Comparison of ENCODE assay signal across 9 cellular contexts in the genomic region with DNA sequence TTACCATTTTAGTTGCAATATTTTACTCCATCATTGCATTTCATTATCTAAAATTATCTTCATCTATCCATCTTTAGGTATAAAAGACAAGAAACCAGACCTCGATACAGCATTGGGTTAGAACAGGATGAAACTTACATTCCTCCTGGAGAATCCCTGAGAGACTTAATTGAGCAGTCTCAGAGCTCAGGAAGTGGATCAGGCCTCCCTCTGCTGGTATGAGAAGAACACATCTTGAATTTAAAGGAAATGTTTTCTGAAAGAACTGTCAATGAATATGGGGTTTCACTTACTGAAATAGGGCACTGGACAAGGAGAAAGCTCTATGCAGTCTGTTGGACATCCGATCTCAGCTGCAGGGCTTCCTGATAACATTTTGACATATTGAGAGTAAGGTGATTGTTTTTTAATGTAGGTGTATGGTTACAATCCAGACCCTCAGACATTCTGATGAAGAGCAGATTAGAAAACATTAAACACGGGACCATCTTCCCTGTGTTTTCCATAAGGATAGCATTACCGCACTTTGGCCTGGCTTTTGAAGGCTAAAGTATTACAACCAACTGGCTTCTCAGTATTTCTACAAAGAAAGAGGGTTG.
DNase-seq lines count a peak whose midpoint lies in the region; ATAC-seq and TF ChIP-seq lines count a peak whose summit lies in the region.
"Had no signal": no experiment of that assay in that cellular context is flagged by ENCODE, and none has a peak within 500 bp of the region (broad histone marks: within the 10 kb centered on the region; RNA-seq: fewer than 3 reads in every experiment).

No MANE protein-coding gene starts in this region.

- H3K9me3 Mint-ChIP-seq in endothelial cell (ENCODE audit: unreplicated experiment) = no peaks in the 10 kb centered on the region
- no peaks in the 10 kb centered on the region for H3K9me3 Mint-ChIP-seq in nephron progenitor cell
- H3K9me3 Mint-ChIP-seq: activated naive CD4-positive, alpha-beta T cell treated with anti-CD3 and anti-CD28 coated beads, Interleukin-2, amount 50 U/mL, for 24 hours had no signal

- ATAC-seq in HG03439 (IDR thresholded peaks at IDR 0.05; ENCODE audit: unreplicated experiment) = no peak
- ATAC-seq in HG03196 (IDR thresholded peaks at IDR 0.05; ENCODE audit: unreplicated experiment) = no peak

- peaks cover 1% of the 10 kb centered on the region; the same call in 1 of the 2 replicates for H3K27me3 ChIP-seq in OCI-LY3 (ENCODE audit: low read depth, low read length)

- H3K4me3 ChIP-seq in OCI-LY3 (ENCODE audit: low read length) = no peak overlapping the region

- no peaks in the 10 kb centered on the region for H3K4me1 ChIP-seq in OCI-LY3 (ENCODE audit: low read length)

- H4K20me1 ChIP-seq in OCI-LY3 (ENCODE audit: insufficient read depth, low read length) = no peaks in the 10 kb centered on the region

- H3K9ac ChIP-seq in OCI-LY3 (ENCODE audit: low read length) = no peak overlapping the region

- H3K27ac Mint-ChIP-seq in endothelial cell (ENCODE audit: unreplicated experiment) (no peak overlapping the region), nephron progenitor cell (no peak overlapping the region)
- H3K27ac Mint-ChIP-seq: activated naive CD4-positive, alpha-beta T cell treated with anti-CD3 and anti-CD28 coated beads, Interleukin-2, amount 50 U/mL, for 24 hours had no signal

- H3K4me2 ChIP-seq in OCI-LY3 (ENCODE audit: low read length) = no peak overlapping the region

- no peaks in the 10 kb centered on the region for H3K9me3 ChIP-seq in OCI-LY3 (ENCODE audit: insufficient read depth, low read length)

- H3K36me3 ChIP-seq in OCI-LY3 (replicated peaks; ENCODE audit: low read depth, low read length) = no peaks in the 10 kb centered on the region

- no peak overlapping the region for H3K27ac ChIP-seq in OCI-LY3 (ENCODE audit: low read length)

- peaks cover 19% of the 10 kb centered on the region for H3K4me1 Mint-ChIP-seq in endothelial cell (ENCODE audit: unreplicated experiment)
- H3K4me1 Mint-ChIP-seq in nephron progenitor cell = peaks cover 7% of the 10 kb centered on the region

- H2AFZ ChIP-seq in OCI-LY3 (ENCODE audit: low read depth, low read length) = no peak overlapping the region

- no peaks in the 10 kb centered on the region for H3K79me2 ChIP-seq in OCI-LY3 (ENCODE audit: low read length)

- TF ChIP-seq CTCF in OCI-LY3 (IDR thresholded peaks at IDR 0.05; ENCODE audit: low read depth, low read length) = peak; percentile 51
- peak; percentile 35 for TF ChIP-seq CTCF in endothelial cell (IDR thresholded peaks at IDR 0.05; ENCODE audit: unreplicated experiment)
- peak; percentile 57 for TF ChIP-seq CTCF in nephron progenitor cell (IDR thresholded peaks at IDR 0.05)

- DNase-seq in SIG-M5 treated with dmso at 0.1 percent for 504 hours (lab: John Stamatoyannopoulos, UW; ENCODE audit: unreplicated experiment) (peak; percentile 7), SIG-M5 (lab: John Stamatoyannopoulos, UW) (no peak), endothelial cell (ENCODE audit: low spot score) (peak; percentile 34), nephron progenitor cell (peak; percentile 30)
- DNase-seq in activated CD4-positive, alpha-beta T cell treated with anti-CD3 and anti-CD28 coated beads for 4 hours = no peak

- H3K4me3 Mint-ChIP-seq in endothelial cell (ENCODE audit: unreplicated experiment) (no peak overlapping the region), nephron progenitor cell (no peak overlapping the region)
- H3K4me3 Mint-ChIP-seq: activated naive CD4-positive, alpha-beta T cell treated with anti-CD3 and anti-CD28 coated beads, Interleukin-2, amount 50 U/mL, for 24 hours had no signal

- H3K27me3 Mint-ChIP-seq in endothelial cell (ENCODE audit: unreplicated experiment) (peaks cover 2% of the 10 kb centered on the region), nephron progenitor cell (ENCODE audit: low read depth, poor library complexity) (peaks cover 3% of the 10 kb centered on the region)

- no peaks in the 10 kb centered on the region for H3K36me3 Mint-ChIP-seq in endothelial cell (ENCODE audit: low read depth, unreplicated experiment)
- H3K36me3 Mint-ChIP-seq in nephron progenitor cell (ENCODE audit: low read depth) = no peaks in the 10 kb centered on the region
- H3K36me3 Mint-ChIP-seq: activated naive CD4-positive, alpha-beta T cell treated with anti-CD3 and anti-CD28 coated beads, Interleukin-2, amount 50 U/mL, for 24 hours had no signal

Comparison
In these comparisons a context has a peak if more than half of its experiments do, and no peak if none do; other contexts are left out.
1. DNase-seq: peak in SIG-M5 treated with dmso at 0.1 percent for 504 hours (single experiment), endothelial cell (single experiment) and nephron progenitor cell (single experiment); none in SIG-M5 (single experiment) and activated CD4-positive, alpha-beta T cell treated with anti-CD3 and anti-CD28 coated beads for 4 hours (0 of 2).
2. Peak in every context shown above with its lines, with median percentiles within 50 percentile points of each other: CTCF ChIP-seq.